In genomic region chr22:46245515-46245914, GRCh38 we compare ENCODE assay signal across 17 cellular contexts. TPM values are rescaled to one million over a fixed set of nuclear protein-coding genes. Genes with fewer than 3 reads are reported as not detected.
DNase-seq lines count a peak whose midpoint lies in the region; ATAC-seq, FAIRE-seq and TF ChIP-seq lines count a peak whose summit lies in the region.
"Had no signal": no experiment of that assay in that cellular context is flagged by ENCODE, and none has a peak within 500 bp of the region (broad histone marks: within the 10 kb centered on the region; RNA-seq: fewer than 3 reads in every experiment).

No MANE protein-coding gene starts in this region.

- no peak overlapping the region for H3K4me2 ChIP-seq in HepG2 (ENCODE audit: low read depth, low read length)

- H3K79me2 ChIP-seq in HepG2 (ENCODE audit: insufficient read depth, low read length) = no peaks in the 10 kb centered on the region

- in situ Hi-C loops in HepG2 (cut with HindIII; ENCODE audit: extremely low pct_ligation_motif_present, low pct_unique_long_range_greater_than_20kb) = no loop called here

- no peak for FAIRE-seq in HepG2 (lab: Jason Lieb, UNC)
- FAIRE-seq: keratinocyte had no signal

- no peak for DNase-seq in HepG2 (ENCODE audit: low spot score)
- DNase-seq in dermis microvascular lymphatic vessel endothelial cell (ENCODE audit: low read depth in 2 of 2) = peak; percentile 58 to 78
- DNase-seq in medulla oblongata (ENCODE audit: extremely low spot score) = peak; percentile 62
- peak in 1 of 2 donors; percentile 74 for DNase-seq in aorta
- no peak for DNase-seq in germinal center (ENCODE audit: low spot score)
- DNase-seq: activated T-cell treated with anti-CD3 and anti-CD28 coated beads, Interleukin-2, amount 50 U/mL, for 24 hours; effector CD8-positive, alpha-beta T cell; foreskin melanocyte; KG1; NCI-H2107; nephron progenitor cell; SW 1271; uterus had no signal

- H3K4me3 ChIP-seq in liver (ENCODE audit: low read depth in 1 of 3, low read length in 3 of 3) (no peak overlapping the region), HepG2 (replicated peaks in 1 of 3; ENCODE audit: insufficient read depth in 1 of 3, low read depth in 2 of 3, low read length in 3 of 3) (no peak overlapping the region), aorta (ENCODE audit: low read length in 2 of 2) (no peak overlapping the region)
- H3K4me3 ChIP-seq: uterus had no signal

- H3K36me3 ChIP-seq in liver (ENCODE audit: control insufficient read depth in 4 of 4, insufficient read depth in 3 of 4, low read depth in 1 of 4, low read length in 3 of 4) (no peaks in the 10 kb centered on the region), HepG2 (replicated peaks in 1 of 2; ENCODE audit: control insufficient read depth in 1 of 2, insufficient read depth in 2 of 2, low read length in 2 of 2) (peaks cover 3% of the 10 kb centered on the region in 2 experiments; a peak in 2 of 5 replicates), aorta (ENCODE audit: control insufficient read depth in 1 of 2, insufficient read depth in 2 of 2, low read length in 1 of 2) (no peaks in the 10 kb centered on the region)
- H3K36me3 ChIP-seq: uterus had no signal

- H3K9ac ChIP-seq in liver (ENCODE audit: low read depth in 1 of 2, low read length in 2 of 2) (no peak overlapping the region), HepG2 (ENCODE audit: insufficient read depth, low read depth, low read length) (no peak overlapping the region)

- no TSS peak for BruUV-seq in HepG2 (replicated peaks; lab: Mats Ljungman, UMichigan)

- no peaks in the 10 kb centered on the region for H4K20me1 ChIP-seq in HepG2 (ENCODE audit: insufficient read depth, low read length)

- 44% methylated on average over 16 of the region's 16 CpGs for WGBS in liver
- WGBS in HepG2 (ENCODE audit: low lambda C conversion rate) = 93% methylated on average over 8 of the region's 16 CpGs
- WGBS in aorta, 2 donors = 52 to 53% methylated on average over 16 of the region's 16 CpGs

- no peak for TF ChIP-seq POLR2A in HepG2 (IDR thresholded peaks at IDR 0.05; ENCODE audit: insufficient read depth in 1 of 2, low read depth in 2 of 2, low read length in 2 of 2)

- no peak for TF ChIP-seq EP300 in HepG2 (IDR thresholded peaks at IDR 0.05; ENCODE audit: low read depth in 2 of 2, low read length in 2 of 2)
- no peak for TF ChIP-seq EP300 in HepG2 (CRISPR knock-in tag; IDR thresholded peaks at IDR 0.05; ENCODE audit: borderline replicate concordance)

- no peak for TF ChIP-seq RAD21 in liver (IDR thresholded peaks at IDR 0.05)
- TF ChIP-seq RAD21 in HepG2 (CRISPR knock-in tag; IDR thresholded peaks at IDR 0.05) = no peak

- ATAC-seq in HepG2 (no peak), aorta (ENCODE audit: low FRiP score) (peak; percentile 2), GM18868 (IDR thresholded peaks at IDR 0.05; ENCODE audit: unreplicated experiment) (no peak), HG03439 (IDR thresholded peaks at IDR 0.05; ENCODE audit: unreplicated experiment) (no peak)

- H2AFZ ChIP-seq in HepG2 (ENCODE audit: low read length) = no peak overlapping the region

- no peak overlapping the region for H3K27ac ChIP-seq in liver (ENCODE audit: low read depth in 1 of 2, low read length in 2 of 2)
- no peak overlapping the region for H3K27ac ChIP-seq in HepG2 (ENCODE audit: extremely low read length, insufficient read depth, low read length)
- H3K27ac ChIP-seq in aorta (ENCODE audit: low read depth in 1 of 2, low read length in 2 of 2) = no peak overlapping the region
- H3K27ac ChIP-seq: uterus had no signal

- CTCF ChIA-PET in HepG2 (lab: Yijun Ruan, JAX; ENCODE audit: low intra/inter-chr PET ratio, low total read pairs) = no interaction called here

- peaks cover 0 to 21% (median 8%) of the 10 kb centered on the region in 4 donors for H3K4me1 ChIP-seq in liver (ENCODE audit: control insufficient read depth in 4 of 4, insufficient read depth in 4 of 4, low read length in 3 of 4)
- peaks cover 24% of the 10 kb centered on the region for H3K4me1 ChIP-seq in HepG2 (ENCODE audit: insufficient read depth, low read length)
- no peaks in the 10 kb centered on the region for H3K4me1 ChIP-seq in aorta (ENCODE audit: control insufficient read depth in 1 of 2, insufficient read depth in 2 of 2, low read length in 2 of 2)
- H3K4me1 ChIP-seq: uterus had no signal

- H3K27me3 ChIP-seq in liver (ENCODE audit: control insufficient read depth in 4 of 4, insufficient read depth in 4 of 4, low read length in 3 of 4) (no peaks in the 10 kb centered on the region), HepG2 (ENCODE audit: control insufficient read depth in 1 of 2, insufficient read depth in 2 of 2, low read length in 2 of 2) (no peaks in the 10 kb centered on the region), aorta (ENCODE audit: control insufficient read depth in 1 of 2, insufficient read depth in 2 of 2, low read length in 1 of 2) (no peaks in the 10 kb centered on the region)
- H3K27me3 ChIP-seq: uterus had no signal

- H3K9me3 ChIP-seq in liver (ENCODE audit: control insufficient read depth in 4 of 4, low read length in 3 of 4) (no peaks in the 10 kb centered on the region), HepG2 (ENCODE audit: low read length) (no peaks in the 10 kb centered on the region), aorta (ENCODE audit: control insufficient read depth, low read length) (no peaks in the 10 kb centered on the region)
- H3K9me3 ChIP-seq: uterus had no signal

- TF ChIP-seq CTCF in liver (IDR thresholded peaks at IDR 0.05; ENCODE audit: low read depth, low read length, missing input control) = no peak
- TF ChIP-seq CTCF in HepG2 (CRISPR knock-in tag; IDR thresholded peaks at IDR 0.05) = no peak

- intact Hi-C loops in HepG2 (cut with micrococcal nuclease; ENCODE audit: unreplicated experiment) (no loop called here), aorta (cut with DNase I) (loop anchor here in 1 of 2 donors (10.0 kb wide), 1 partner anchor 91 kb away; the partner anchor contains the start of gene PPARA)

- POLR2A ChIA-PET in HepG2 (lab: Yijun Ruan, JAX) = interaction anchor here (1.3 kb wide), 1 partner anchor 22 kb away, joined by 6 read pairs; the partner anchor contains the start of gene TTC38

RNA-seq across cellular contexts. Expression of gene CDPF1, which starts 4.6 kb away (rescaled TPM):
- total RNA-seq in liver (1 to 10 TPM; 4.4 to 6.1 TPM), HepG2 (2016; rRNA removed; fragmentation: Illumina TruSeq; extraction: Trizol) (5.2 and 6.0 TPM in 2 replicates), dermis microvascular lymphatic vessel endothelial cell (8.0 and 11.0 TPM in 2 replicates), aorta (1 to 10 TPM; 4.1 to 7.4 TPM)
- polyA plus RNA-seq in liver (1 to 10 TPM; 3.9 to 6.6 TPM), HepG2 (2011; rRNA removed) (7.4 and 8.1 TPM in 2 replicates), aorta (10 to 100 TPM; 12.4 to 17.8 TPM)
- 3.1 and 4.1 TPM in 2 replicates for total RNA-seq in HepG2 (2016; cell fraction: cytosol; rRNA removed; fragmentation: Illumina TruSeq; extraction: Trizol; ENCODE audit: low read depth)
- 4.7 and 6.0 TPM in 2 replicates for total RNA-seq in HepG2 (2016; cell fraction: insoluble cytoplasmic fraction; rRNA removed; fragmentation: Illumina TruSeq; extraction: Trizol)
- 5.4 and 6.4 TPM in 2 replicates for total RNA-seq in HepG2 (2016; cell fraction: membrane; rRNA removed; fragmentation: Illumina TruSeq; extraction: Trizol)
- 2.8 and 3.8 TPM in 2 replicates for total RNA-seq in HepG2 (2016; cell fraction: nucleus; rRNA removed; fragmentation: Illumina TruSeq; extraction: Trizol)
- 7.0 and 8.0 TPM in 2 replicates for polyA plus RNA-seq in HepG2 (2011; cell fraction: cytosol; rRNA removed)
- 15.6 and 19.1 TPM in 2 replicates for polyA plus RNA-seq in HepG2 (2011; cell fraction: nucleus; rRNA removed)
- polyA plus RNA-seq in HepG2 (2012) = 3.3 and 4.7 TPM in 2 replicates
- 2.9 and 3.7 TPM in 2 replicates for polyA plus RNA-seq in HepG2 (2016; cell fraction: cytosol; fragmentation: Illumina TruSeq; extraction: Trizol; ENCODE audit: low read depth)
- 4.6 and 5.8 TPM in 2 replicates for polyA plus RNA-seq in HepG2 (2016; cell fraction: insoluble cytoplasmic fraction; fragmentation: Illumina TruSeq; extraction: Trizol; ENCODE audit: low read depth)
- 5.2 and 5.7 TPM in 2 replicates for polyA plus RNA-seq in HepG2 (2016; cell fraction: membrane; fragmentation: Illumina TruSeq; extraction: Trizol; ENCODE audit: low read depth)
- 4.2 and 5.9 TPM in 2 replicates for polyA plus RNA-seq in HepG2 (2016; cell fraction: nucleus; fragmentation: Illumina TruSeq; extraction: Trizol; ENCODE audit: insufficient read depth, low read depth)
- 3.5 and 3.6 TPM in 2 replicates for polyA minus RNA-seq in HepG2 (2011; rRNA and poly(A)+ RNA removed; ENCODE audit: low replicate concordance)
- polyA minus RNA-seq in HepG2 (2011; cell fraction: cytosol; rRNA and poly(A)+ RNA removed) = 1.3 and 2.3 TPM in 2 replicates
- polyA minus RNA-seq in HepG2 (2011; cell fraction: nucleus; rRNA and poly(A)+ RNA removed) = 1.9 and 2.2 TPM in 2 replicates

RNA-seq across cellular contexts. Expression of gene PKDREJ, which starts 17.6 kb away (rescaled TPM):
- total RNA-seq in liver (under 1 TPM; under 0.01 to 0.05 TPM), HepG2 (2016; rRNA removed; fragmentation: Illumina TruSeq; extraction: Trizol) (not detected in 2 replicates), dermis microvascular lymphatic vessel endothelial cell (under 0.01 TPM in 1 of 2 replicates, not detected in the other), aorta (under 1 TPM in 1 of 2 donors, not detected in 1; 0.15 TPM)
- polyA plus RNA-seq in liver (under 1 TPM; 0.01 to 0.03 TPM), HepG2 (2011; rRNA removed) (0.01 TPM in 1 of 2 replicates, not detected in the other), aorta (under 1 TPM in 1 of 2 donors, not detected in 1; 0.05 TPM)
- not detected in 2 replicates for total RNA-seq in HepG2 (2016; cell fraction: cytosol; rRNA removed; fragmentation: Illumina TruSeq; extraction: Trizol; ENCODE audit: low read depth)
- total RNA-seq in HepG2 (2016; cell fraction: insoluble cytoplasmic fraction; rRNA removed; fragmentation: Illumina TruSeq; extraction: Trizol) = not detected in 2 replicates
- total RNA-seq in HepG2 (2016; cell fraction: membrane; rRNA removed; fragmentation: Illumina TruSeq; extraction: Trizol) = not detected in 2 replicates
- total RNA-seq in HepG2 (2016; cell fraction: nucleus; rRNA removed; fragmentation: Illumina TruSeq; extraction: Trizol) = not detected in 2 replicates
- polyA plus RNA-seq in HepG2 (2011; cell fraction: cytosol; rRNA removed) = 0.01 TPM in 1 of 2 replicates, not detected in the other
- 0.02 TPM in 1 of 2 replicates, not detected in the other for polyA plus RNA-seq in HepG2 (2011; cell fraction: nucleus; rRNA removed)
- polyA plus RNA-seq in HepG2 (2012) = 0.27 and 0.29 TPM in 2 replicates
- polyA plus RNA-seq in HepG2 (2016; cell fraction: cytosol; fragmentation: Illumina TruSeq; extraction: Trizol; ENCODE audit: low read depth) = not detected in 2 replicates
- not detected in 2 replicates for polyA plus RNA-seq in HepG2 (2016; cell fraction: insoluble cytoplasmic fraction; fragmentation: Illumina TruSeq; extraction: Trizol; ENCODE audit: low read depth)
- not detected in 2 replicates for polyA plus RNA-seq in HepG2 (2016; cell fraction: membrane; fragmentation: Illumina TruSeq; extraction: Trizol; ENCODE audit: low read depth)
- polyA plus RNA-seq in HepG2 (2016; cell fraction: nucleus; fragmentation: Illumina TruSeq; extraction: Trizol; ENCODE audit: insufficient read depth, low read depth) = not detected in 2 replicates
- polyA minus RNA-seq in HepG2 (2011; rRNA and poly(A)+ RNA removed; ENCODE audit: low replicate concordance) = not detected in 2 replicates
- polyA minus RNA-seq in HepG2 (2011; cell fraction: cytosol; rRNA and poly(A)+ RNA removed) = not detected in 2 replicates
- polyA minus RNA-seq in HepG2 (2011; cell fraction: nucleus; rRNA and poly(A)+ RNA removed) = not detected in 2 replicates

RNA-seq across cellular contexts. Expression of gene TTC38, which starts 22.3 kb away (rescaled TPM):
- 100 to 1,000 TPM in 1 of 2 donors, 10 to 100 TPM in 1; 63.9 to 389 TPM for total RNA-seq in liver
- 100 to 1,000 TPM; 117 to 138 TPM for polyA plus RNA-seq in liver
- 105 and 106 TPM in 2 replicates for total RNA-seq in HepG2 (2016; rRNA removed; fragmentation: Illumina TruSeq; extraction: Trizol)
- total RNA-seq in HepG2 (2016; cell fraction: cytosol; rRNA removed; fragmentation: Illumina TruSeq; extraction: Trizol; ENCODE audit: low read depth) = 14.0 and 16.3 TPM in 2 replicates
- total RNA-seq in HepG2 (2016; cell fraction: insoluble cytoplasmic fraction; rRNA removed; fragmentation: Illumina TruSeq; extraction: Trizol) = 103 and 105 TPM in 2 replicates
- total RNA-seq in HepG2 (2016; cell fraction: membrane; rRNA removed; fragmentation: Illumina TruSeq; extraction: Trizol) = 37.6 and 39.1 TPM in 2 replicates
- 81.8 and 89.6 TPM in 2 replicates for total RNA-seq in HepG2 (2016; cell fraction: nucleus; rRNA removed; fragmentation: Illumina TruSeq; extraction: Trizol)
- 101 and 112 TPM in 2 replicates for polyA plus RNA-seq in HepG2 (2011; rRNA removed)
- 120 and 124 TPM in 2 replicates for polyA plus RNA-seq in HepG2 (2011; cell fraction: cytosol; rRNA removed)
- 228 and 272 TPM in 2 replicates for polyA plus RNA-seq in HepG2 (2011; cell fraction: nucleus; rRNA removed)
- polyA plus RNA-seq in HepG2 (2012) = 67.9 and 76.1 TPM in 2 replicates
- polyA plus RNA-seq in HepG2 (2016; cell fraction: cytosol; fragmentation: Illumina TruSeq; extraction: Trizol; ENCODE audit: low read depth) = 14.5 and 15.5 TPM in 2 replicates
- polyA plus RNA-seq in HepG2 (2016; cell fraction: insoluble cytoplasmic fraction; fragmentation: Illumina TruSeq; extraction: Trizol; ENCODE audit: low read depth) = 88.5 and 106 TPM in 2 replicates
- polyA plus RNA-seq in HepG2 (2016; cell fraction: membrane; fragmentation: Illumina TruSeq; extraction: Trizol; ENCODE audit: low read depth) = 24.0 and 28.8 TPM in 2 replicates
- 141 and 185 TPM in 2 replicates for polyA plus RNA-seq in HepG2 (2016; cell fraction: nucleus; fragmentation: Illumina TruSeq; extraction: Trizol; ENCODE audit: insufficient read depth, low read depth)
- 60.8 and 197 TPM in 2 replicates for polyA minus RNA-seq in HepG2 (2011; rRNA and poly(A)+ RNA removed; ENCODE audit: low replicate concordance)
- polyA minus RNA-seq in HepG2 (2011; cell fraction: cytosol; rRNA and poly(A)+ RNA removed) = 88.7 and 103 TPM in 2 replicates
- 101 and 103 TPM in 2 replicates for polyA minus RNA-seq in HepG2 (2011; cell fraction: nucleus; rRNA and poly(A)+ RNA removed)
- 19.4 and 27.1 TPM in 2 replicates for total RNA-seq in dermis microvascular lymphatic vessel endothelial cell
- total RNA-seq in aorta = 10 to 100 TPM; 23.3 to 23.9 TPM
- 10 to 100 TPM; 26.7 to 28.2 TPM for polyA plus RNA-seq in aorta

RNA-seq across cellular contexts. Expression of gene GTSE1, which starts 51.2 kb away (rescaled TPM):
- total RNA-seq in liver (10 to 100 TPM in 1 of 2 donors, under 1 TPM in 1; 0.17 to 13.9 TPM), HepG2 (2016; rRNA removed; fragmentation: Illumina TruSeq; extraction: Trizol) (13.5 and 15.3 TPM in 2 replicates), dermis microvascular lymphatic vessel endothelial cell (3.4 and 6.3 TPM in 2 replicates), aorta (1 to 10 TPM in 1 of 2 donors, under 1 TPM in 1; 0.55 to 1.5 TPM)
- polyA plus RNA-seq in liver (1 to 10 TPM in 1 of 2 donors, under 1 TPM in 1; 0.38 to 1.3 TPM), HepG2 (2011; rRNA removed) (7.0 and 10.7 TPM in 2 replicates), aorta (1 to 10 TPM in 1 of 2 donors, under 1 TPM in 1; 0.82 to 1.0 TPM)
- 9.5 and 10.9 TPM in 2 replicates for total RNA-seq in HepG2 (2016; cell fraction: cytosol; rRNA removed; fragmentation: Illumina TruSeq; extraction: Trizol; ENCODE audit: low read depth)
- 12.5 and 14.4 TPM in 2 replicates for total RNA-seq in HepG2 (2016; cell fraction: insoluble cytoplasmic fraction; rRNA removed; fragmentation: Illumina TruSeq; extraction: Trizol)
- 16.2 and 16.3 TPM in 2 replicates for total RNA-seq in HepG2 (2016; cell fraction: membrane; rRNA removed; fragmentation: Illumina TruSeq; extraction: Trizol)
- 13.0 and 13.4 TPM in 2 replicates for total RNA-seq in HepG2 (2016; cell fraction: nucleus; rRNA removed; fragmentation: Illumina TruSeq; extraction: Trizol)
- 4.1 and 6.8 TPM in 2 replicates for polyA plus RNA-seq in HepG2 (2011; cell fraction: cytosol; rRNA removed)
- polyA plus RNA-seq in HepG2 (2011; cell fraction: nucleus; rRNA removed) = 14.2 and 21.4 TPM in 2 replicates
- polyA plus RNA-seq in HepG2 (2012) = 4.6 and 8.5 TPM in 2 replicates
- polyA plus RNA-seq in HepG2 (2016; cell fraction: cytosol; fragmentation: Illumina TruSeq; extraction: Trizol; ENCODE audit: low read depth) = 6.3 and 6.9 TPM in 2 replicates
- polyA plus RNA-seq in HepG2 (2016; cell fraction: insoluble cytoplasmic fraction; fragmentation: Illumina TruSeq; extraction: Trizol; ENCODE audit: low read depth) = 17.8 and 23.8 TPM in 2 replicates
- 16.6 and 17.2 TPM in 2 replicates for polyA plus RNA-seq in HepG2 (2016; cell fraction: membrane; fragmentation: Illumina TruSeq; extraction: Trizol; ENCODE audit: low read depth)
- polyA plus RNA-seq in HepG2 (2016; cell fraction: nucleus; fragmentation: Illumina TruSeq; extraction: Trizol; ENCODE audit: insufficient read depth, low read depth) = 56.0 and 61.7 TPM in 2 replicates
- polyA minus RNA-seq in HepG2 (2011; rRNA and poly(A)+ RNA removed; ENCODE audit: low replicate concordance) = 12.6 and 23.6 TPM in 2 replicates
- 6.7 and 8.3 TPM in 2 replicates for polyA minus RNA-seq in HepG2 (2011; cell fraction: cytosol; rRNA and poly(A)+ RNA removed)
- polyA minus RNA-seq in HepG2 (2011; cell fraction: nucleus; rRNA and poly(A)+ RNA removed) = 9.7 and 11.5 TPM in 2 replicates

Comparison
In these comparisons a context has a peak if more than half of its experiments do, and no peak if none do; other contexts are left out.
1. DNase-seq: peak in dermis microvascular lymphatic vessel endothelial cell (2 of 2) and medulla oblongata (single experiment); none in HepG2 (single experiment) and germinal center (single experiment).